Comparison of ENCODE assay signal across 8 cellular contexts in the genomic region with DNA sequence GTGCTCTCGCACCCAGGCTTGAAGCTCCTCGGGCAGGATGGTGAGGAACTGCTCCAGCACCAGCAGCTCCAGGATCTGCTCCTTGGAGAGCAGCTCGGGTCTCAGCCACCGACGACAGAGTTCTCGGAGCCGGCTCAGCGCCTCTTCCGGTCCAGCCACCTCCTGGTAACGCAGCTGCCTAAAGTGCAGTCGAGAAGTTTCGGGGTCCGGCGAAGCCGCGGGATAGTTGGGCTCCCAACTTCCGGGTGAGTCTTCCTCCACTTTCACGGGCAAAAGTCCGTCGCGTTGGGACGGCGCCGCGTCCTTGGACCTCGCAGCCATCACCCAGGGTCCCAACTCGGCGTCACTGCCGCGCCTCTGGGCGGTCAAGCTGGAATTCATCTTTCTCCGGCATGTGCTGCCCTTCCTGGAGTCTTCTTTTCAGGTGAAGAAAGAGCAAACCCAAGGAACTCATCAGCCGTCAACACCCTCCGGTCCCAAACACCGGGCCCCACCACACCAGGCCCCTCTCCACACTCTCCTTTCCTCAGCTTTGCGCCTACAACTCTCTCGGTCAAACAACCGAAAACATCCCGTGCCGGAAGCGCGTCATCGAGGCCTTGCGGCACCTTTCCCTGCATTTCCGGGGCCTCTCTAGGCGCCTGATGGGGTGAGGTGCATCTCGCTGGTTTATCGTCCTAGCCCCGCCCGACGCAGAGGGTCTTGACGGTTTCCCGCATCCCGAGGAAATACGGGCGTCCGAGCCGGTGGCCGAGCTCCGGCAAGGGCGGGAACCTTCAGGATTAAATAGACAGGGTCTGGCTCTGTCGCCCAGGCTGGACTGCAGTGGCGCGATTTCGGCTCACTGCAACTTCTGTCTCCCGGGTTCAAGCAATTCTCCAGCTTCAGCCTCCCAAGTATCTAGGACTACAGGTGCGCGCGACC. TPM values are rescaled to one million over a fixed set of nuclear protein-coding genes. Genes with fewer than 3 reads are reported as not detected.
DNase-seq lines count a peak whose midpoint lies in the region; ATAC-seq and TF ChIP-seq lines count a peak whose summit lies in the region.

A gene (minus strand): TSS at position 569 of the 924 bp plus-strand sequence. CDS start 188 bp downstream, at position 381.

- ATAC-seq in GM18519 (IDR thresholded peaks at IDR 0.05; ENCODE audit: low FRiP score, unreplicated experiment) = peak; percentile 34
- ATAC-seq in HG03103 (IDR thresholded peaks at IDR 0.05; ENCODE audit: low read depth, unreplicated experiment) = peak; percentile 34

- H3K27me3 ChIP-seq in WERI-Rb-1 (ENCODE audit: insufficient read depth, low read depth, severe bottlenecking) (no peaks in the 10 kb centered on the region), breast epithelium (no peaks in the 10 kb centered on the region), skeletal muscle satellite cell (ENCODE audit: control insufficient read depth, insufficient read depth, low read length) (no peaks in the 10 kb centered on the region)

- H3K27ac ChIP-seq in 22Rv1 = peak within 1 kb of the TSS; percentile 84
- peak within 1 kb of the TSS; percentile 83 for H3K27ac ChIP-seq in WERI-Rb-1
- peak within 1 kb of the TSS; percentile 96 to 98 for H3K27ac ChIP-seq in breast epithelium

- H3K36me3 ChIP-seq in WERI-Rb-1 = peaks cover 46% of the 10 kb centered on the region
- no peaks in the 10 kb centered on the region for H3K36me3 ChIP-seq in breast epithelium
- H3K36me3 ChIP-seq in skeletal muscle satellite cell (ENCODE audit: insufficient read depth, low read length) = peaks cover 16% of the 10 kb centered on the region

- H3K4me1 ChIP-seq in breast epithelium = peaks cover 0 to 15% of the 10 kb centered on the region in 2 donors
- peaks cover 10% of the 10 kb centered on the region for H3K4me1 ChIP-seq in skeletal muscle satellite cell (ENCODE audit: control insufficient read depth, insufficient read depth, low read length)

- intact Hi-C loops in breast epithelium (cut with DNase I; ENCODE audit: low total_unique reads) = no loop called here

- peak; percentile 70 for TF ChIP-seq POLR2A in breast epithelium (IDR thresholded peaks at IDR 0.05)

- peak within 1 kb of the TSS; percentile 76 for H3K4me3 ChIP-seq in WERI-Rb-1 (ENCODE audit: low read depth, low read length)
- peak within 1 kb of the TSS; percentile 76 to 98 (median 87) for H3K4me3 ChIP-seq in breast epithelium
- H3K4me3 ChIP-seq in iPS-18c (ENCODE audit: insufficient read depth, low read depth, low read length) = peak within 1 kb of the TSS; percentile 95
- peak within 1 kb of the TSS; percentile 85 for H3K4me3 ChIP-seq in skeletal muscle satellite cell (ENCODE audit: low read length)

- TF ChIP-seq CTCF in 22Rv1 (IDR thresholded peaks at IDR 0.05) (peak; percentile 11; the same call in 1 of the 2 replicates), WERI-Rb-1 (IDR thresholded peaks at IDR 0.05; ENCODE audit: low read depth, low read length) (no peak), breast epithelium (IDR thresholded peaks at IDR 0.05) (no peak)

- peak within 1 kb of the TSS; percentile 83 for H3K4me2 ChIP-seq in skeletal muscle satellite cell (ENCODE audit: low read length)

- peak within 1 kb of the TSS; percentile 95 for H3K9ac ChIP-seq in skeletal muscle satellite cell (ENCODE audit: low read depth, low read length)

- DNase-seq in NCI-H2171 treated with DMSO at 0.1 percent for 48 hours (lab: John Stamatoyannopoulos, UW) (peak; percentile 85), WERI-Rb-1 (peak; percentile 94), breast epithelium (ENCODE audit: low spot score in 2 of 2) (peak; percentile 84 to 86)

- no peaks in the 10 kb centered on the region for H3K9me3 ChIP-seq in WERI-Rb-1 (ENCODE audit: severe bottlenecking)
- H3K9me3 ChIP-seq in breast epithelium = peaks cover 0 to 2% of the 10 kb centered on the region in 2 donors
- no peaks in the 10 kb centered on the region for H3K9me3 ChIP-seq in iPS-18c (ENCODE audit: control insufficient read depth, insufficient read depth, low read length)
- no peaks in the 10 kb centered on the region for H3K9me3 ChIP-seq in skeletal muscle satellite cell (replicated peaks; ENCODE audit: low read length)

RNA-seq across cellular contexts. Expression of the gene that starts here (rescaled TPM):
- 10 to 100 TPM; 42.2 to 58.7 (median 58.3) TPM for total RNA-seq in breast epithelium
- total RNA-seq in skeletal muscle satellite cell (2012; rRNA removed) = 19.2 and 24.3 TPM in 2 replicates

Comparison
In these comparisons a context has a peak if more than half of its experiments do, and no peak if none do; other contexts are left out.
1. Peak in every context shown above with its lines: DNase-seq, ATAC-seq, H3K4me3 ChIP-seq and H3K27ac ChIP-seq.